In the genomic region with DNA sequence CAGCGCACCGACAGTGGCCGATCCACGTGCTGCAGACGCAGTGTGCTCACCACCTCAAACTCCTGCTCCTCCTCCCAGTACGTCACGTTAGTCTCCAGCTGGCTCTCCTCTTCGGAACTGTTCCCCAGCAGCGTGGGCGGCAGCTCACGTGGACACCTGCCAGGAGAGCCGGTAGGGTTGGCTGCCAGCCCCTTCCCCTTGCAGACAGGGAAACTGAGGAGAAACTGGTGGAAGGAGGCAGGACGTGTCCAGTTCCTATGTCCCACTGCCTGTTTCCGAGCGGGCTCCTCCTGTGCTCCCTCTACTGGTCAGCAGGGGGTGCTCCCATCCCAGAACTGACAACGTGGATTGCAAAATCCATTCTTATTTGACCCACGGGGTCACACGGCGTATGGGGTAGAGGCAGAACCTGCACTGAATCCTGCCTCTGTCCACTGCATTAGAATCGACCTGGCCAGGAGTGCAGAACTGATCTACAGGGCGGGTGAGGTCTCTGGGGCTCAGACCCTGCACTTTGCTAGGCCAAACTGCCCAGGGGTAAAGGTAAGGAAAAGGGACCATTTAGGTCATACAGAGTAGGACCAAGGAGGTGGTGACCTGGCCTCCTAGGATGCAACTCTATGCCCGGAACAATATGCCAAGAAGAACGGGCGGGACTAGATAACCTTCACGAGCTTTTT, we compare ENCODE assay signal across 1 cellular context.
TF ChIP-seq lines count a peak whose summit lies in the region.

No MANE protein-coding gene starts in this region.

TF ChIP-seq in K562, 482 proteins besides CTCF, POLR2A, EP300 and RAD21 (continued from another document and continues in another):
- TF ChIP-seq, protein P1, sequence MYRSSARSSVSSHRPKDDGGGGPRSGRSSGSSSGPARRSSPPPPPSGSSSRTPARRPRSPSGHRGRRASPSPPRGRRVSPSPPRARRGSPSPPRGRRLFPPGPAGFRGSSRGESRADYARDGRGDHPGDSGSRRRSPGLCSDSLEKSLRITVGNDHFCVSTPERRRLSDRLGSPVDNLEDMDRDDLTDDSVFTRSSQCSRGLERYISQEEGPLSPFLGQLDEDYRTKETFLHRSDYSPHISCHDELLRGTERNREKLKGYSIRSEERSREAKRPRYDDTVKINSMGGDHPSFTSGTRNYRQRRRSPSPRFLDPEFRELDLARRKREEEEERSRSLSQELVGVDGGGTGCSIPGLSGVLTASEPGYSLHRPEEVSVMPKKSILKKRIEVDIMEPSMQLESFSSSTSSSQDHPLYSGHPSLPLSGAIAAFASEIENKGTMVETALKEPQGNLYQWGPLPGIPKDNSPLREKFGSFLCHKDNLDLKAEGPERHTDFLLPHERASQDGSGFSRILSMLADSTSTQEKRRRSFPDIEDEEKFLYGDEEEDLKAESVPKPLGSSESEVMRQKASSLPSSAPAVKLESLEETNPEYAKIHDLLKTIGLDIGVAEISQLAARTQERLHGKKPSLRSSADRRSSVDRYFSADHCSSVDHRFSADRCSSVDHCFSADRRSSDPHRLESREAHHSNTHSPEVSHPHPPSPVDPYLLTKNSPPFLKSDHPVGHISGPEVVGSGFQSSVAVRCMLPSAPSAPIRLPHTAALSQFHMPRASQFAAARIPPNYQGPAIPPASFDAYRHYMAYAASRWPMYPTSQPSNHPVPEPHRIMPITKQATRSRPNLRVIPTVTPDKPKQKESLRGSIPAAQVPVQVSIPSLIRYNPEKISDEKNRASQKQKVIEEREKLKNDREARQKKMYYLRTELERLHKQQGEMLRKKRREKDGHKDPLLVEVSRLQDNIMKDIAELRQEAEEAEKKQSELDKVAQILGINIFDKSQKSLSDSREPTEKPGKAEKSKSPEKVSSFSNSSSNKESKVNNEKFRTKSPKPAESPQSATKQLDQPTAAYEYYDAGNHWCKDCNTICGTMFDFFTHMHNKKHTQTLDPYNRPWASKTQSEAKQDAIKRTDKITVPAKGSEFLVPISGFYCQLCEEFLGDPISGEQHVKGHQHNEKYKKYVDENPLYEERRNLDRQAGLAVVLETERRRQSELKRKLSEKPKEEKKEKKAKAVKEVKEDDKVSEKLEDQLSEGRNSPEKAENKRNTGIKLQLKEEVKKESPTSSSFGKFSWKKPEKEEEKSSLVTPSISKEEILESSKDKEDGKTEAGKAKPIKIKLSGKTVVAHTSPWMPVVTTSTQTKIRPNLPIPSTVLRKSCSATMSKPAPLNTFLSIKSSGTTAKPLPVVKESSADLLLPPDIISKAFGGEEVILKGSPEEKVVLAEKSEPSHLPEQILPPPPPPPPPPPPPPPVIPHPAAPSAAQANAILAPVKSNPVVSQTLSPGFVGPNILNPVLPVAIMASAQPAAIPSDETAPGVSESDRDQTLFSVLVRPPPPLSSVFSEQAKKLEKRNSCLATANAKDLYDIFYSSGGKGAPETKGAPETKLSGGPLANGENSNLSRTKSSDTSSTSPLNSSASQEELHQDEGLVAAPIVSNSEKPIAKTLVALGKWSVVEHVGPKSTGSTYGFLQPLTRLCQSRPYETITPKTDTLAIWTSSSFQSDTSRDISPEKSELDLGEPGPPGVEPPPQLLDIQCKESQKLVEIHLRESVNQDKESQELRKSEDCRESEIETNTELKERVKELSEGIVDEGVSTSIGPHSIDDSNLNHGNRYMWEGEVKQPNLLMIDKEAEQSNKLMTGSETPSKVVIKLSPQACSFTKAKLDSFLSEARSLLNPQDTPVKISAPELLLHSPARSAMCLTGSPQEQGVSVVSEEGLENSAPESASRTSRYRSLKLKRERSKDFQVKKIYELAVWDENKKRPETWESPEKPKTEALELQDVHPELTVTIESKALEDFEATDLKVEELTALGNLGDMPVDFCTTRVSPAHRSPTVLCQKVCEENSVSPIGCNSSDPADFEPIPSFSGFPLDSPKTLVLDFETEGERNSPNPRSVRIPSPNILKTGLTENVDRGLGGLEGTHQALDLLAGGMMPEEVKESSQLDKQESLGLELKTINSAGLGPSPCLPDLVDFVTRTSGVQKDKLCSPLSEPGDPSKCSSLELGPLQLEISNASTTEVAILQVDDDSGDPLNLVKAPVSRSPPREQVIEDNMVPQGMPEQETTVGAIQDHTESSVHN (IDR thresholded peaks at IDR 0.05; ENCODE audit: borderline replicate concordance in 1 of 2, low read depth in 1 of 2), result no peak
- TF ChIP-seq CREB1 (IDR thresholded peaks at IDR 0.05) (0 out of 2 replicates have a peak, but pooled peaks have one; percentile 28), CREB1 (CRISPR knock-in tag; IDR thresholded peaks at IDR 0.05) (no peak), PHB2 (IDR thresholded peaks at IDR 0.05; ENCODE audit: low read depth) (no peak), KLF10 (CRISPR knock-in tag; IDR thresholded peaks at IDR 0.05) (no peak), ZNF354B (CRISPR knock-in tag; IDR thresholded peaks at IDR 0.05) (no peak), ZNF695 (CRISPR knock-in tag; IDR thresholded peaks at IDR 0.05) (no peak), ZBTB7A (IDR thresholded peaks at IDR 0.05; ENCODE audit: borderline replicate concordance, control insufficient read depth, low read depth, low read length) (no peak), CBX5 (IDR thresholded peaks at IDR 0.05; ENCODE audit: borderline replicate concordance, low read depth) (no peak), FOXK2 (conservative IDR thresholded peaks at IDR 0.05 in 1 of 2, IDR thresholded peaks at IDR 0.05 in 1 of 2; ENCODE audit: low read depth in 2 of 2) (no peak), STAT5B (CRISPR knock-in tag; IDR thresholded peaks at IDR 0.05) (no peak), ETV5 (CRISPR knock-in tag; IDR thresholded peaks at IDR 0.05; ENCODE audit: low read depth) (no peak), BMI1 (IDR thresholded peaks at IDR 0.05; ENCODE audit: low read length) (no peak), ZNF121 (CRISPR knock-in tag; conservative IDR thresholded peaks at IDR 0.05) (no peak), HSF4 (CRISPR knock-in tag; IDR thresholded peaks at IDR 0.05; ENCODE audit: borderline replicate concordance) (no peak), ILF3 (IDR thresholded peaks at IDR 0.05; ENCODE audit: borderline replicate concordance) (no peak), TAF1 (IDR thresholded peaks at IDR 0.05; ENCODE audit: control insufficient read depth, extremely low read depth, insufficient read depth, low read length, severe bottlenecking) (no peak), HDAC2 (IDR thresholded peaks at IDR 0.05) (no peak), ZNF175 (CRISPR knock-in tag; IDR thresholded peaks at IDR 0.05; ENCODE audit: low read depth) (no peak), KHSRP (IDR thresholded peaks at IDR 0.05) (no peak), GABPA (tag; conservative IDR thresholded peaks at IDR 0.05; ENCODE audit: low read depth) (no peak)
- TF ChIP-seq, protein P2, sequence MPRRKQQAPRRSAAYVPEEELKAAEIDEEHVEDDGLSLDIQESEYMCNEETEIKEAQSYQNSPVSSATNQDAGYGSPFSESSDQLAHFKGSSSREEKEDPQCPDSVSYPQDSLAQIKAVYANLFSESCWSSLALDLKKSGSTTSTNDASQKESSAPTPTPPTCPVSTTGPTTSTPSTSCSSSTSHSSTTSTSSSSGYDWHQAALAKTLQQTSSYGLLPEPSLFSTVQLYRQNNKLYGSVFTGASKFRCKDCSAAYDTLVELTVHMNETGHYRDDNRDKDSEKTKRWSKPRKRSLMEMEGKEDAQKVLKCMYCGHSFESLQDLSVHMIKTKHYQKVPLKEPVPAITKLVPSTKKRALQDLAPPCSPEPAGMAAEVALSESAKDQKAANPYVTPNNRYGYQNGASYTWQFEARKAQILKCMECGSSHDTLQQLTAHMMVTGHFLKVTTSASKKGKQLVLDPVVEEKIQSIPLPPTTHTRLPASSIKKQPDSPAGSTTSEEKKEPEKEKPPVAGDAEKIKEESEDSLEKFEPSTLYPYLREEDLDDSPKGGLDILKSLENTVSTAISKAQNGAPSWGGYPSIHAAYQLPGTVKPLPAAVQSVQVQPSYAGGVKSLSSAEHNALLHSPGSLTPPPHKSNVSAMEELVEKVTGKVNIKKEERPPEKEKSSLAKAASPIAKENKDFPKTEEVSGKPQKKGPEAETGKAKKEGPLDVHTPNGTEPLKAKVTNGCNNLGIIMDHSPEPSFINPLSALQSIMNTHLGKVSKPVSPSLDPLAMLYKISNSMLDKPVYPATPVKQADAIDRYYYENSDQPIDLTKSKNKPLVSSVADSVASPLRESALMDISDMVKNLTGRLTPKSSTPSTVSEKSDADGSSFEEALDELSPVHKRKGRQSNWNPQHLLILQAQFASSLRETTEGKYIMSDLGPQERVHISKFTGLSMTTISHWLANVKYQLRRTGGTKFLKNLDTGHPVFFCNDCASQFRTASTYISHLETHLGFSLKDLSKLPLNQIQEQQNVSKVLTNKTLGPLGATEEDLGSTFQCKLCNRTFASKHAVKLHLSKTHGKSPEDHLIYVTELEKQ (CRISPR knock-in tag; IDR thresholded peaks at IDR 0.05), result no peak
- TF ChIP-seq, protein P3, sequence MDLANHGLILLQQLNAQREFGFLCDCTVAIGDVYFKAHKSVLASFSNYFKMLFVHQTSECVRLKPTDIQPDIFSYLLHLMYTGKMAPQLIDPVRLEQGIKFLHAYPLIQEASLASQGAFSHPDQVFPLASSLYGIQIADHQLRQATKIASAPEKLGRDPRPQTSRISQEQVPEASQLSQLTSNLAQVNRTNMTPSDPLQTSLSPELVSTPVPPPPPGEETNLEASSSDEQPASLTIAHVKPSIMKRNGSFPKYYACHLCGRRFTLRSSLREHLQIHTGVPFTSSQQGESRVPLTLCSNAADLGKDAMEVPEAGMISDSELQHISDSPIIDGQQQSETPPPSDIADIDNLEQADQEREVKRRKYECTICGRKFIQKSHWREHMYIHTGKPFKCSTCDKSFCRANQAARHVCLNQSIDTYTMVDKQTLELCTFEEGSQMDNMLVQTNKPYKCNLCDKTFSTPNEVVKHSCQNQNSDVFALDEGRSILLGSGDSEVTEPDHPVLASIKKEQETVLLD (IDR thresholded peaks at IDR 0.05), result no peak
- TF ChIP-seq, protein P4, sequence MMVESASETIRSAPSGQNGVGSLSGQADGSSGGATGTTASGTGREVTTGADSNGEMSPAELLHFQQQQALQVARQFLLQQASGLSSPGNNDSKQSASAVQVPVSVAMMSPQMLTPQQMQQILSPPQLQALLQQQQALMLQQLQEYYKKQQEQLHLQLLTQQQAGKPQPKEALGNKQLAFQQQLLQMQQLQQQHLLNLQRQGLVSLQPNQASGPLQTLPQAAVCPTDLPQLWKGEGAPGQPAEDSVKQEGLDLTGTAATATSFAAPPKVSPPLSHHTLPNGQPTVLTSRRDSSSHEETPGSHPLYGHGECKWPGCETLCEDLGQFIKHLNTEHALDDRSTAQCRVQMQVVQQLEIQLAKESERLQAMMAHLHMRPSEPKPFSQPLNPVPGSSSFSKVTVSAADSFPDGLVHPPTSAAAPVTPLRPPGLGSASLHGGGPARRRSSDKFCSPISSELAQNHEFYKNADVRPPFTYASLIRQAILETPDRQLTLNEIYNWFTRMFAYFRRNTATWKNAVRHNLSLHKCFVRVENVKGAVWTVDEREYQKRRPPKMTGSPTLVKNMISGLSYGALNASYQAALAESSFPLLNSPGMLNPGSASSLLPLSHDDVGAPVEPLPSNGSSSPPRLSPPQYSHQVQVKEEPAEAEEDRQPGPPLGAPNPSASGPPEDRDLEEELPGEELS (CRISPR knock-in tag; IDR thresholded peaks at IDR 0.05; ENCODE audit: borderline replicate concordance), result no peak
- TF ChIP-seq, protein P5, sequence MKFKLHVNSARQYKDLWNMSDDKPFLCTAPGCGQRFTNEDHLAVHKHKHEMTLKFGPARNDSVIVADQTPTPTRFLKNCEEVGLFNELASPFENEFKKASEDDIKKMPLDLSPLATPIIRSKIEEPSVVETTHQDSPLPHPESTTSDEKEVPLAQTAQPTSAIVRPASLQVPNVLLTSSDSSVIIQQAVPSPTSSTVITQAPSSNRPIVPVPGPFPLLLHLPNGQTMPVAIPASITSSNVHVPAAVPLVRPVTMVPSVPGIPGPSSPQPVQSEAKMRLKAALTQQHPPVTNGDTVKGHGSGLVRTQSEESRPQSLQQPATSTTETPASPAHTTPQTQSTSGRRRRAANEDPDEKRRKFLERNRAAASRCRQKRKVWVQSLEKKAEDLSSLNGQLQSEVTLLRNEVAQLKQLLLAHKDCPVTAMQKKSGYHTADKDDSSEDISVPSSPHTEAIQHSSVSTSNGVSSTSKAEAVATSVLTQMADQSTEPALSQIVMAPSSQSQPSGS (CRISPR knock-in tag; IDR thresholded peaks at IDR 0.05), result no peak
- TF ChIP-seq, protein P6, sequence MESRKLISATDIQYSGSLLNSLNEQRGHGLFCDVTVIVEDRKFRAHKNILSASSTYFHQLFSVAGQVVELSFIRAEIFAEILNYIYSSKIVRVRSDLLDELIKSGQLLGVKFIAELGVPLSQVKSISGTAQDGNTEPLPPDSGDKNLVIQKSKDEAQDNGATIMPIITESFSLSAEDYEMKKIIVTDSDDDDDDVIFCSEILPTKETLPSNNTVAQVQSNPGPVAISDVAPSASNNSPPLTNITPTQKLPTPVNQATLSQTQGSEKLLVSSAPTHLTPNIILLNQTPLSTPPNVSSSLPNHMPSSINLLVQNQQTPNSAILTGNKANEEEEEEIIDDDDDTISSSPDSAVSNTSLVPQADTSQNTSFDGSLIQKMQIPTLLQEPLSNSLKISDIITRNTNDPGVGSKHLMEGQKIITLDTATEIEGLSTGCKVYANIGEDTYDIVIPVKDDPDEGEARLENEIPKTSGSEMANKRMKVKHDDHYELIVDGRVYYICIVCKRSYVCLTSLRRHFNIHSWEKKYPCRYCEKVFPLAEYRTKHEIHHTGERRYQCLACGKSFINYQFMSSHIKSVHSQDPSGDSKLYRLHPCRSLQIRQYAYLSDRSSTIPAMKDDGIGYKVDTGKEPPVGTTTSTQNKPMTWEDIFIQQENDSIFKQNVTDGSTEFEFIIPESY (CRISPR knock-in tag; IDR thresholded peaks at IDR 0.05), result no peak
- TF ChIP-seq, protein P7, sequence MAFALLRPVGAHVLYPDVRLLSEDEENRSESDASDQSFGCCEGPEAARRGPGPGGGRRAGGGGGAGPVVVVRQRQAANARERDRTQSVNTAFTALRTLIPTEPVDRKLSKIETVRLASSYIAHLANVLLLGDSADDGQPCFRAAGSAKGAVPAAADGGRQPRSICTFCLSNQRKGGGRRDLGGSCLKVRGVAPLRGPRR (CRISPR knock-in tag; IDR thresholded peaks at IDR 0.05), result no peak
- TF ChIP-seq, protein P8, sequence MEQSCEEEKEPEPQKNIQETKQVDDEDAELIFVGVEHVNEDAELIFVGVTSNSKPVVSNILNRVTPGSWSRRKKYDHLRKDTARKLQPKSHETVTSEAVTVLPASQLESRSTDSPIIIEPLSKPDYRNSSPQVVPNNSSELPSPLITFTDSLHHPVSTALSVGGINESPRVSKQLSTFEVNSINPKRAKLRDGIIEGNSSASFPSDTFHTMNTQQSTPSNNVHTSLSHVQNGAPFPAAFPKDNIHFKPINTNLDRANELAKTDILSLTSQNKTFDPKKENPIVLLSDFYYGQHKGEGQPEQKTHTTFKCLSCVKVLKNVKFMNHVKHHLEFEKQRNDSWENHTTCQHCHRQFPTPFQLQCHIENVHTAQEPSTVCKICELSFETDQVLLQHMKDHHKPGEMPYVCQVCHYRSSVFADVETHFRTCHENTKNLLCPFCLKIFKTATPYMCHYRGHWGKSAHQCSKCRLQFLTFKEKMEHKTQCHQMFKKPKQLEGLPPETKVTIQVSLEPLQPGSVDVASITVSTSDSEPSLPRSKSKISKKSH (CRISPR knock-in tag; IDR thresholded peaks at IDR 0.05), result no peak
- TF ChIP-seq, protein P9, sequence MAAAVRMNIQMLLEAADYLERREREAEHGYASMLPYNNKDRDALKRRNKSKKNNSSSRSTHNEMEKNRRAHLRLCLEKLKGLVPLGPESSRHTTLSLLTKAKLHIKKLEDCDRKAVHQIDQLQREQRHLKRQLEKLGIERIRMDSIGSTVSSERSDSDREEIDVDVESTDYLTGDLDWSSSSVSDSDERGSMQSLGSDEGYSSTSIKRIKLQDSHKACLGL (CRISPR knock-in tag; IDR thresholded peaks at IDR 0.05; ENCODE audit: borderline replicate concordance, poor library complexity, severe bottlenecking), result no peak
- TF ChIP-seq, protein P10, sequence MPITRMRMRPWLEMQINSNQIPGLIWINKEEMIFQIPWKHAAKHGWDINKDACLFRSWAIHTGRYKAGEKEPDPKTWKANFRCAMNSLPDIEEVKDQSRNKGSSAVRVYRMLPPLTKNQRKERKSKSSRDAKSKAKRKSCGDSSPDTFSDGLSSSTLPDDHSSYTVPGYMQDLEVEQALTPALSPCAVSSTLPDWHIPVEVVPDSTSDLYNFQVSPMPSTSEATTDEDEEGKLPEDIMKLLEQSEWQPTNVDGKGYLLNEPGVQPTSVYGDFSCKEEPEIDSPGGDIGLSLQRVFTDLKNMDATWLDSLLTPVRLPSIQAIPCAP (CRISPR knock-in tag; IDR thresholded peaks at IDR 0.05; ENCODE audit: borderline replicate concordance), result no peak
